16 cellular contexts compared by ENCODE assay signal in genomic region chr18:36196239-36196995, GRCh38.
"Had no signal": no experiment of that assay in that cellular context is flagged by ENCODE, and none has a peak within 500 bp of the region (broad histone marks: within the 10 kb centered on the region; RNA-seq: fewer than 3 reads in every experiment).

No MANE protein-coding gene starts in this region.

- H3K4me1 ChIP-seq: esophagus squamous epithelium, pancreas, right lobe of liver, thyroid gland, upper lobe of right lung had no signal

- H3K36me3 ChIP-seq: esophagus squamous epithelium, gastroesophageal sphincter, pancreas, thyroid gland, upper lobe of right lung had no signal

- H3K27me3 ChIP-seq: esophagus squamous epithelium, gastroesophageal sphincter, pancreas, right lobe of liver, thyroid gland, upper lobe of right lung had no signal

- H3K9me3 ChIP-seq: esophagus squamous epithelium, gastroesophageal sphincter, pancreas, right lobe of liver, thyroid gland, upper lobe of right lung had no signal

- DNase-seq: activated CD4-positive, alpha-beta T cell treated with anti-CD3 and anti-CD28 coated beads for 36 hours; activated CD4-positive, alpha-beta T cell treated with anti-CD3 and anti-CD28 coated beads, Interleukin-2, amount 50 U/mL, for 48 hours; activated naive CD8-positive, alpha-beta T cell treated with anti-CD3 and anti-CD28 coated beads for 36 hours; cerebellar nuclear complex; cortex of kidney; endodermal cell; esophagus squamous epithelium; pancreas; stimulated activated CD4-positive, alpha-beta T cell treated with anti-CD3 and anti-CD28 coated beads, Interleukin-1b, Interleukin-23, amount 100 ng/mL, for 48 hours; T1000; thyroid gland; upper lobe of right lung had no signal

- ATAC-seq: activated CD4-positive, alpha-beta T cell treated with anti-CD3 and anti-CD28 coated beads for 36 hours; gastroesophageal sphincter; pancreas; right lobe of liver; WTC11 had no signal

- H3K4me3 ChIP-seq: esophagus squamous epithelium, gastroesophageal sphincter, pancreas, right lobe of liver, skin epidermis, thyroid gland, upper lobe of right lung had no signal

- H3K27ac ChIP-seq: esophagus squamous epithelium, gastroesophageal sphincter, pancreas, right lobe of liver, skin epidermis, thyroid gland, upper lobe of right lung had no signal
